ENCODE assay signal across 28 cellular contexts in the genomic region with DNA sequence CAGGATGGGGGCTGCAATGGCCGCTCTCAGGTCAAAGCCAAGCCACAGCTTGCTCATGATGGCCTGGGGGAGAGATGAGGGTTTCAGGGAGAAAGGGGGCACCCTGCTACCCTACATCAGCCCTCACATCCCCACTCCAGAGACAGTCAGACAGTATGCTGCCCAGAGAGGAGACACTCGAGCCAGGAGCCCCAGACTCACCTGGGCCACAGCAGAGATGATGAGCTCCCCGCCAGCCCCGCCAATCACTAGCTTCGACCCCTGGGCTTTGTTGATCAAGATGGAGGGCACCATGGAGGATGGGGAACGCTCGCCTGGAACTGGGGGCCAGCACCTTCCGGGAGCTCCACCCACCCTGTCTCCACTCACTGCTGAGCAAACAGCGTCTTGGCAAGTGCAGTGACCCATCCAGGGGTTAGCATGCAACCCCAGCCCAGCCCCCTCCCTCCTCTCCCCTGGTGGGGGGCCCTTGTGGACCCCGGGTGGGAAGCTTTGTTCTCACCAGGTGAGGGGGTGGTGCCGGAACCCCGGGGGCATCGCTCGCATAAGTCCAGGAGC. TPM values are rescaled to one million over a fixed set of nuclear protein-coding genes. Genes with fewer than 3 reads are reported as not detected.
"Had no signal": no experiment of that assay in that cellular context is flagged by ENCODE, and none has a peak within 500 bp of the region (broad histone marks: within the 10 kb centered on the region; RNA-seq: fewer than 3 reads in every experiment).

No MANE protein-coding gene starts in this region.

- FAIRE-seq: pancreas, small intestine had no signal

- H3K4me1 Mint-ChIP-seq: nephron; neural crest cell; stimulated activated effector memory CD8-positive, alpha-beta T cell treated with anti-CD3 and anti-CD28 coated beads, Interleukin-12 subunit alpha, Interleukin-12 subunit beta, amount 100 ng/mL, for 72 hours; stimulated activated naive CD8-positive, alpha-beta T cell treated with anti-CD3 and anti-CD28 coated beads, Interleukin-15, amount 100 ng/mL, for 72 hours had no signal

- H3K4me1 ChIP-seq: heart left ventricle, lower lobe of right lung, pancreas, prostate gland, sigmoid colon, spleen, tibial nerve, vagina had no signal

- H3K27ac Mint-ChIP-seq: naive thymus-derived CD8-positive, alpha-beta T cell; nephron; stimulated activated effector memory CD8-positive, alpha-beta T cell treated with anti-CD3 and anti-CD28 coated beads, Interleukin-12 subunit alpha, Interleukin-12 subunit beta, amount 100 ng/mL, for 72 hours; stimulated activated naive CD8-positive, alpha-beta T cell treated with anti-CD3 and anti-CD28 coated beads, Interleukin-15, amount 100 ng/mL, for 72 hours; type B pancreatic cell had no signal

- H3K36me3 Mint-ChIP-seq: stimulated activated effector memory CD8-positive, alpha-beta T cell treated with anti-CD3 and anti-CD28 coated beads, Interleukin-12 subunit alpha, Interleukin-12 subunit beta, amount 100 ng/mL, for 72 hours; type B pancreatic cell had no signal

- H3K9me3 ChIP-seq: pancreas, prostate gland had no signal

- H3K27me3 Mint-ChIP-seq: naive thymus-derived CD8-positive, alpha-beta T cell; stimulated activated naive CD8-positive, alpha-beta T cell treated with anti-CD3 and anti-CD28 coated beads, Interleukin-15, amount 100 ng/mL, for 72 hours; type B pancreatic cell had no signal

- DNase-seq: heart left ventricle; hypothalamus; islet precursor cell; kidney glomerular epithelial cell; left cardiac atrium; left ventricle myocardium superior; lower lobe of right lung; mammary epithelial cell; mesenchymal stem cell; naive thymus-derived CD8-positive, alpha-beta T cell; retina; right cardiac atrium; sigmoid colon; small intestine; spleen; stimulated activated CD4-positive, alpha-beta T cell treated with anti-CD3 and anti-CD28 coated beads, Interleukin-4, amount 100 ng/mL, for 24 hours; stimulated activated naive CD4-positive, alpha-beta T cell treated with Interleukin-2 at 50 U/mL for 16 hours; stimulated activated naive CD8-positive, alpha-beta T cell treated with anti-CD3 and anti-CD28 coated beads, Interleukin-15, amount 100 ng/mL, for 72 hours; substantia nigra had no signal

- H3K36me3 ChIP-seq: pancreas, prostate gland had no signal

- ATAC-seq: heart left ventricle; left cardiac atrium; left lobe of liver; left ventricle myocardium superior; lower lobe of right lung; naive thymus-derived CD8-positive, alpha-beta T cell; pancreas; stimulated activated effector memory CD8-positive, alpha-beta T cell treated with anti-CD3 and anti-CD28 coated beads, Interleukin-12 subunit alpha, Interleukin-12 subunit beta, amount 100 ng/mL, for 72 hours; stimulated activated naive CD8-positive, alpha-beta T cell treated with anti-CD3 and anti-CD28 coated beads, Interleukin-15, amount 100 ng/mL, for 72 hours had no signal

- H3K9me3 Mint-ChIP-seq: neural crest cell; stimulated activated effector memory CD8-positive, alpha-beta T cell treated with anti-CD3 and anti-CD28 coated beads, Interleukin-12 subunit alpha, Interleukin-12 subunit beta, amount 100 ng/mL, for 72 hours; stimulated activated naive CD8-positive, alpha-beta T cell treated with anti-CD3 and anti-CD28 coated beads, Interleukin-15, amount 100 ng/mL, for 72 hours; type B pancreatic cell had no signal

- H3K4me3 ChIP-seq: heart left ventricle, lower lobe of right lung, pancreas, prostate gland, sigmoid colon, spleen, tibial nerve, vagina had no signal

- H3K27ac ChIP-seq: heart left ventricle, lower lobe of right lung, pancreas, prostate gland, sigmoid colon, spleen, tibial nerve, vagina had no signal

- H3K4me3 Mint-ChIP-seq: naive thymus-derived CD8-positive, alpha-beta T cell; nephron; neural crest cell; stimulated activated effector memory CD8-positive, alpha-beta T cell treated with anti-CD3 and anti-CD28 coated beads, Interleukin-12 subunit alpha, Interleukin-12 subunit beta, amount 100 ng/mL, for 72 hours; stimulated activated naive CD8-positive, alpha-beta T cell treated with anti-CD3 and anti-CD28 coated beads, Interleukin-15, amount 100 ng/mL, for 72 hours; type B pancreatic cell had no signal

RNA-seq across cellular contexts. Expression of a gene that starts 19.8 kb away (rescaled TPM):
- polyA plus RNA-seq: naive thymus-derived CD8-positive, alpha-beta T cell had no signal
